In genomic region chr19:21396121-21396520, GRCh38 we compare ENCODE assay signal across 1 cellular context.
TF ChIP-seq lines count a peak whose summit lies in the region.

No MANE protein-coding gene starts in this region.

TF ChIP-seq in GM23338, 12 proteins besides CTCF, POLR2A, EP300 and RAD21 (continued from another document):
- TF ChIP-seq ZNF462 (CRISPR knock-in tag; IDR thresholded peaks at IDR 0.05): no peak
- TF ChIP-seq REST (IDR thresholded peaks at IDR 0.05; ENCODE audit: unreplicated experiment): no peak
- TF ChIP-seq STAT1 (IDR thresholded peaks at IDR 0.05; ENCODE audit: unreplicated experiment): no peak
- TF ChIP-seq EZH2phosphoT487 (IDR thresholded peaks at IDR 0.05; ENCODE audit: unreplicated experiment): no peak
- no peak for TF ChIP-seq ZNF114 (CRISPR knock-in tag; IDR thresholded peaks at IDR 0.05)
- TF ChIP-seq POLR2AphosphoS5 (IDR thresholded peaks at IDR 0.05; ENCODE audit: low read depth): no peak
- no peak for TF ChIP-seq CREB1 (CRISPR knock-in tag; IDR thresholded peaks at IDR 0.05; ENCODE audit: low read depth)
- no peak for TF ChIP-seq EZH2 (IDR thresholded peaks at IDR 0.05; ENCODE audit: low read depth, unreplicated experiment)
- no peak for TF ChIP-seq ZNF331 (CRISPR knock-in tag; IDR thresholded peaks at IDR 0.05; ENCODE audit: low read depth)
- TF ChIP-seq, protein P1, sequence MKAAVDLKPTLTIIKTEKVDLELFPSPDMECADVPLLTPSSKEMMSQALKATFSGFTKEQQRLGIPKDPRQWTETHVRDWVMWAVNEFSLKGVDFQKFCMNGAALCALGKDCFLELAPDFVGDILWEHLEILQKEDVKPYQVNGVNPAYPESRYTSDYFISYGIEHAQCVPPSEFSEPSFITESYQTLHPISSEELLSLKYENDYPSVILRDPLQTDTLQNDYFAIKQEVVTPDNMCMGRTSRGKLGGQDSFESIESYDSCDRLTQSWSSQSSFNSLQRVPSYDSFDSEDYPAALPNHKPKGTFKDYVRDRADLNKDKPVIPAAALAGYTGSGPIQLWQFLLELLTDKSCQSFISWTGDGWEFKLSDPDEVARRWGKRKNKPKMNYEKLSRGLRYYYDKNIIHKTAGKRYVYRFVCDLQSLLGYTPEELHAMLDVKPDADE (IDR thresholded peaks at IDR 0.05): no peak
- no peak for TF ChIP-seq JUNB (IDR thresholded peaks at IDR 0.05; ENCODE audit: unreplicated experiment)
